Comparison of ENCODE assay signal across 10 cellular contexts in genomic region chr1:244239261-244239770, GRCh38.
DNase-seq lines count a peak whose midpoint lies in the region; ATAC-seq, FAIRE-seq and TF ChIP-seq lines count a peak whose summit lies in the region.
"Had no signal": no experiment of that assay in that cellular context is flagged by ENCODE, and none has a peak within 500 bp of the region (broad histone marks: within the 10 kb centered on the region; RNA-seq: fewer than 3 reads in every experiment).

No MANE protein-coding gene starts in this region.

- no peak for FAIRE-seq in pancreas (lab: Jason Lieb, UNC)
- FAIRE-seq: G401.6 had no signal

- peaks cover 6% of the 10 kb centered on the region for H3K27me3 Mint-ChIP-seq in brain

- H3K9me3 Mint-ChIP-seq in brain, result peaks cover 0 to 3% (median 0%) of the 10 kb centered on the region in 5 experiments

- intact Hi-C loops in pancreas (cut with DNase I), result no loop called here

- peak overlapping the region; percentile 35 to 96 (median 85) for H3K27ac Mint-ChIP-seq in brain

- no peaks in the 10 kb centered on the region for H3K4me1 ChIP-seq in pancreas

- H3K4me3 Mint-ChIP-seq in brain, result no peak overlapping the region

- no peak overlapping the region for H3K27ac ChIP-seq in pancreas
- H3K27ac ChIP-seq: hepatocyte had no signal

- H3K4me3 ChIP-seq in pancreas, result no peak overlapping the region
- H3K4me3 ChIP-seq: hepatocyte had no signal

- WGBS in pancreas, 2 donors, result 90 to 95% methylated on average over 4 of the region's 4 CpGs

- H3K36me3 ChIP-seq in pancreas, result no peaks in the 10 kb centered on the region

- no peaks in the 10 kb centered on the region for H3K27me3 ChIP-seq in pancreas
- H3K27me3 ChIP-seq: hepatocyte had no signal

- no peak for TF ChIP-seq CTCF in AG09319 (IDR thresholded peaks at IDR 0.05; ENCODE audit: low read depth, low read length)
- TF ChIP-seq CTCF in brain (conservative IDR thresholded peaks at IDR 0.05), result no peak
- TF ChIP-seq CTCF in pancreas (IDR thresholded peaks at IDR 0.05), result no peak

- ATAC-seq in GM18867 (IDR thresholded peaks at IDR 0.05; ENCODE audit: unreplicated experiment) (peak; percentile 55), GM18873 (IDR thresholded peaks at IDR 0.05; ENCODE audit: low FRiP score, unreplicated experiment) (no peak), pancreas (no peak)

- H3K36me3 Mint-ChIP-seq in brain, result no peaks in the 10 kb centered on the region

- DNase-seq in AG09319 (ENCODE audit: extremely low read depth, low read depth), result peak; percentile 11
- peak; percentile 61 for DNase-seq in NCI-H1694 treated with DMSO at 0.1 percent for 48 hours (lab: John Stamatoyannopoulos, UW)
- DNase-seq in OCI-M2 (lab: John Stamatoyannopoulos, UW; ENCODE audit: unreplicated experiment), result no peak
- DNase-seq in pancreas, result no peak
- DNase-seq in activated CD4-positive, alpha-beta T cell treated with anti-CD3 and anti-CD28 coated beads for 4 hours, result no peak

- peaks cover 27% of the 10 kb centered on the region for H3K4me1 Mint-ChIP-seq in brain

- no peaks in the 10 kb centered on the region for H3K9me3 ChIP-seq in pancreas

Comparison
In these comparisons a context has a peak if more than half of its experiments do, and no peak if none do; other contexts are left out.
1. DNase-seq: peak in AG09319 (single experiment) and NCI-H1694 treated with DMSO at 0.1 percent for 48 hours (single experiment); none in OCI-M2 (single experiment), pancreas (0 of 6) and activated CD4-positive, alpha-beta T cell treated with anti-CD3 and anti-CD28 coated beads for 4 hours (0 of 2).